Comparison of ENCODE assay signal across 1 cellular context in genomic region chr2:134154269-134154668, GRCh38.
TF ChIP-seq lines count a peak whose summit lies in the region.

No MANE protein-coding gene starts in this region.

TF ChIP-seq in GM12878, 131 proteins besides CTCF, POLR2A, EP300 and RAD21 (continued from another document):
- no peak for TF ChIP-seq E4F1 (IDR thresholded peaks at IDR 0.05; ENCODE audit: borderline replicate concordance, partially characterized antibody)
- no peak for TF ChIP-seq ESRRA (IDR thresholded peaks at IDR 0.05; ENCODE audit: low read length)
- no peak for TF ChIP-seq WRNIP1 (IDR thresholded peaks at IDR 0.05; ENCODE audit: borderline replicate concordance, low read depth, low read length)
- no peak for TF ChIP-seq EZH2 (IDR thresholded peaks at IDR 0.05; ENCODE audit: borderline replicate concordance, control insufficient read depth, low read depth, low read length)
- TF ChIP-seq EED (IDR thresholded peaks at IDR 0.05; ENCODE audit: low read depth), result 0 out of 2 replicates have a peak, but pooled peaks have one; percentile 33
- no peak for TF ChIP-seq SKIL (IDR thresholded peaks at IDR 0.05; ENCODE audit: low read depth, poor library complexity, severe bottlenecking)
- no peak for TF ChIP-seq RB1 (IDR thresholded peaks at IDR 0.05; ENCODE audit: borderline replicate concordance)
- 0 out of 2 replicates have a peak, but pooled peaks have one; percentile 14 for TF ChIP-seq CREM (IDR thresholded peaks at IDR 0.05; ENCODE audit: low read depth)
- TF ChIP-seq SMAD1 (IDR thresholded peaks at IDR 0.05; ENCODE audit: low read depth, partially characterized antibody), result no peak
- TF ChIP-seq SPI1 (IDR thresholded peaks at IDR 0.05; ENCODE audit: borderline replicate concordance, insufficient read depth, low read depth, low read length), result peak; percentile 71
- TF ChIP-seq ZBED1 (IDR thresholded peaks at IDR 0.05; ENCODE audit: borderline replicate concordance), result peak; percentile 34; the same call in 1 of the 2 replicates
- peak in 1 of 2 experiments; percentile 36; a peak in 1 of 4 replicates for TF ChIP-seq ETV6 (conservative IDR thresholded peaks at IDR 0.05 in 1 of 2, IDR thresholded peaks at IDR 0.05 in 1 of 2; ENCODE audit: borderline replicate concordance in 1 of 2, low read depth in 1 of 2)
- TF ChIP-seq KAT2A (conservative IDR thresholded peaks at IDR 0.05; ENCODE audit: control insufficient read depth, low read depth, low read length), result no peak
- peak; percentile 27; the same call in 1 of the 2 replicates for TF ChIP-seq NFIC (IDR thresholded peaks at IDR 0.05; ENCODE audit: low read depth, low read length)
- peak; percentile 67 to 74 for TF ChIP-seq BHLHE40 (IDR thresholded peaks at IDR 0.05; ENCODE audit: borderline replicate concordance in 1 of 2, low read depth in 2 of 2, low read length in 1 of 2)
- TF ChIP-seq ZNF622 (IDR thresholded peaks at IDR 0.05), result no peak
- TF ChIP-seq RCOR1 (conservative IDR thresholded peaks at IDR 0.05; ENCODE audit: low read depth, low read length), result no peak
- TF ChIP-seq MEF2A (IDR thresholded peaks at IDR 0.05; ENCODE audit: insufficient read depth, low read depth, low read length), result no peak
- TF ChIP-seq RBBP5 (conservative IDR thresholded peaks at IDR 0.05), result no peak
- no peak for TF ChIP-seq ELK1 (IDR thresholded peaks at IDR 0.05; ENCODE audit: low read depth, low read length)
- TF ChIP-seq RUNX3 (IDR thresholded peaks at IDR 0.05; ENCODE audit: low read length), result peak; percentile 69
- no peak for TF ChIP-seq HCFC1 (IDR thresholded peaks at IDR 0.05; ENCODE audit: low read length)
TF ChIP-seq in GM12878: peak in this region for 15.
